8 cellular contexts compared by ENCODE assay signal in the genomic region with DNA sequence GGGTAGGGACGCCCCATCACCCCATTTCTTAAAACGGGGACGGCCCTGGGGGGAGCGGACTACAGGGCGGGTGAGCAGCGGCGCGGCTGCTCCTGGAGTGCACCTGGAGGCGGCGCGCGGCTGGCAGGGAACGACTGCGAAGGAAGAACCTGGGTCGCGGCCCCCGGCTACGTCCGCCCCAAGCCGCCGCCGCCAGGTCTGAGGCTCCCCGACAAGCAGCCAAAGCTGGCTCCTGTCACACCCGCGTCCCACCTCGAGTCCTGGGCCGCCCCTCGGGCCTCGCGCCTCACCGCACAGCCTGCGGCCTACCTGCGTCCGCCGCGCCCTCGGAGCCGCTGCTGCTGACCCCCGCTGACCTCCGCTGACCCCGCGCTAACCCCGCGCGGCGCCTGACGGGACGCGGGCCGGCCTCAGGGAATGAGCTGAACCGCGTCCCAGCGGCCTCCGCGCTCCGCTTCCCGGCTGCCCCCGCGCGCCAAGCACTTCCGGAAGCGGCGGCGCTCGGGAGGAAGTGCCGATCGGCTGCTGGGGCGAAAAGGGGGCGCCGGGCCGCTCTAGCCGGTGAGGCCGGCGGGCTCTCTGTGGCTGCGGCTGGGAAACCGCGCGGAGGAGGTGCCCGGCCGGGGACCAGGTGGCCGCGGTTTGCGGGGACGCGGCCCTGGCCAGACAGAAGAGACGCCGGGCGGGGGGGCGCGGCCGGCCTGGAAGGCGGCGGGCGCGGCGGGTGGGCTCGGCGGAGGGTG. TPM values are rescaled to one million over a fixed set of nuclear protein-coding genes. Genes with fewer than 3 reads are reported as not detected.
DNase-seq lines count a peak whose midpoint lies in the region; ATAC-seq and TF ChIP-seq lines count a peak whose summit lies in the region.

A gene with protein sequence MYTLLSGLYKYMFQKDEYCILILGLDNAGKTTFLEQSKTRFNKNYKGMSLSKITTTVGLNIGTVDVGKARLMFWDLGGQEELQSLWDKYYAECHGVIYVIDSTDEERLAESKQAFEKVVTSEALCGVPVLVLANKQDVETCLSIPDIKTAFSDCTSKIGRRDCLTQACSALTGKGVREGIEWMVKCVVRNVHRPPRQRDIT (minus strand): TSS at position 419 of the 743 bp plus-strand sequence. CDS start 885 bp downstream, outside the sequence.
A gene with protein sequence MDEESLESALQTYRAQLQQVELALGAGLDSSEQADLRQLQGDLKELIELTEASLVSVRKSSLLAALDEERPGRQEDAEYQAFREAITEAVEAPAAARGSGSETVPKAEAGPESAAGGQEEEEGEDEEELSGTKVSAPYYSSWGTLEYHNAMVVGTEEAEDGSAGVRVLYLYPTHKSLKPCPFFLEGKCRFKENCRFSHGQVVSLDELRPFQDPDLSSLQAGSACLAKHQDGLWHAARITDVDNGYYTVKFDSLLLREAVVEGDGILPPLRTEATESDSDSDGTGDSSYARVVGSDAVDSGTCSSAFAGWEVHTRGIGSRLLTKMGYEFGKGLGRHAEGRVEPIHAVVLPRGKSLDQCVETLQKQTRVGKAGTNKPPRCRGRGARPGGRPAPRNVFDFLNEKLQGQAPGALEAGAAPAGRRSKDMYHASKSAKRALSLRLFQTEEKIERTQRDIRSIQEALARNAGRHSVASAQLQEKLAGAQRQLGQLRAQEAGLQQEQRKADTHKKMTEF (plus strand): TSS at position 482 of the 743 bp plus-strand sequence. CDS start 542 bp downstream, outside the sequence.

- H3K36me3 ChIP-seq in HEK293 (ENCODE audit: control insufficient read depth in 2 of 2, insufficient read depth in 1 of 2, low read length in 2 of 2) (peaks cover 31 to 74% of the 10 kb centered on the region in 2 experiments), suprapubic skin (peaks cover 61% of the 10 kb centered on the region)

- WGBS in suprapubic skin = no CpG with 5 or more reads among the region's 98 CpGs

- no peak for TF ChIP-seq EP300 in suprapubic skin (IDR thresholded peaks at IDR 0.05)

- H3K4me1 ChIP-seq in HEK293 (ENCODE audit: control insufficient read depth, insufficient read depth, low read length) (0 out of 2 replicates have a peak, but pooled peaks cover 3% of the 10 kb centered on the region), suprapubic skin (peaks cover 26% of the 10 kb centered on the region)

- CTCF ChIA-PET in HEK293 (lab: Yijun Ruan, JAX) = interaction anchor here (0.6 to 1.4 kb wide), 4 partner anchors 70 to 214 kb away, joined by 3 to 4 read pairs (median 4); no protein-coding TSS in a partner anchor

- POLR2A ChIA-PET in HEK293 (lab: Yijun Ruan, JAX) = interaction anchor here (0.6 to 3.3 kb wide), 17 partner anchors 9 to 273 kb away, joined by 3 to 16 read pairs (median 6); a partner anchor contains a TSS

- TF ChIP-seq POLR2A in NB4 (IDR thresholded peaks at IDR 0.05; ENCODE audit: extremely low read depth, insufficient read length) (no peak), suprapubic skin (IDR thresholded peaks at IDR 0.05) (peak in 1 of 2 donors; percentile 32)

- peak within 1 kb of the TSS; percentile 81 for H3K4me3 ChIP-seq in HEK293 (ENCODE audit: low read depth, low read length)
- peak within 1 kb of the TSS; percentile 83 for H3K4me3 ChIP-seq in NB4 (ENCODE audit: low read depth, low read length)
- H3K4me3 ChIP-seq in suprapubic skin = peak within 1 kb of the TSS; percentile 94

- no peaks in the 10 kb centered on the region for H3K27me3 ChIP-seq in suprapubic skin

- DNase-seq in GDM1 (lab: John Stamatoyannopoulos, UW) (peak; percentile 87), NB4 (ENCODE audit: low read depth) (peak; percentile 97), glomerular endothelial cell (ENCODE audit: extremely low read depth, low read depth, low spot score) (no peak), occipital lobe (lab: John Stamatoyannopoulos, UW) (peak; percentile 87), suprapubic skin (ENCODE audit: low spot score in 2 of 2) (peak; percentile 89 to 92)
- peak; percentile 88 for DNase-seq in activated naive CD4-positive, alpha-beta T cell treated with anti-CD3 and anti-CD28 coated beads, Interleukin-2, amount 50 U/mL, for 16 hours

- TF ChIP-seq CTCF in HEK293 (tag by site-specific recombination; IDR thresholded peaks at IDR 0.05) (no peak), NB4 (IDR thresholded peaks at IDR 0.05; ENCODE audit: low read depth, low read length) (no peak), suprapubic skin (IDR thresholded peaks at IDR 0.05) (no peak)

- H3K9me3 ChIP-seq in HEK293 (ENCODE audit: control insufficient read depth, insufficient read depth, low read depth, low read length) = no peaks in the 10 kb centered on the region
- H3K9me3 ChIP-seq in suprapubic skin = no peaks in the 10 kb centered on the region

- ATAC-seq in SK-N-SH treated with all-trans-retinoic acid at 6 μM for 48 hours = peak; percentile 93

- peak within 1 kb of the TSS; percentile 71 for H3K27ac ChIP-seq in HEK293 (ENCODE audit: extremely low read depth, low read depth, low read length)
- peak within 1 kb of the TSS; percentile 94 for H3K27ac ChIP-seq in suprapubic skin

TF ChIP-seq in HEK293, 187 proteins besides CTCF, POLR2A, EP300 and RAD21 (continues in another document):
- TF ChIP-seq, protein P1, sequence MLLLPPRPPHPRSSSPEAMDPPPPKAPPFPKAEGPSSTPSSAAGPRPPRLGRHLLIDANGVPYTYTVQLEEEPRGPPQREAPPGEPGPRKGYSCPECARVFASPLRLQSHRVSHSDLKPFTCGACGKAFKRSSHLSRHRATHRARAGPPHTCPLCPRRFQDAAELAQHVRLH (tag by site-specific recombination; IDR thresholded peaks at IDR 0.05) = peak; percentile 29; the same call in 1 of the 2 replicates
- TF ChIP-seq, protein P2, sequence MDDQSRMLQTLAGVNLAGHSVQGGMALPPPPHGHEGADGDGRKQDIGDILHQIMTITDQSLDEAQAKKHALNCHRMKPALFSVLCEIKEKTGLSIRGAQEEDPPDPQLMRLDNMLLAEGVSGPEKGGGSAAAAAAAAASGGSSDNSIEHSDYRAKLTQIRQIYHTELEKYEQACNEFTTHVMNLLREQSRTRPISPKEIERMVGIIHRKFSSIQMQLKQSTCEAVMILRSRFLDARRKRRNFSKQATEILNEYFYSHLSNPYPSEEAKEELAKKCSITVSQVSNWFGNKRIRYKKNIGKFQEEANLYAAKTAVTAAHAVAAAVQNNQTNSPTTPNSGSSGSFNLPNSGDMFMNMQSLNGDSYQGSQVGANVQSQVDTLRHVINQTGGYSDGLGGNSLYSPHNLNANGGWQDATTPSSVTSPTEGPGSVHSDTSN (CRISPR knock-in tag; IDR thresholded peaks at IDR 0.05) = peak; percentile 84
- TF ChIP-seq BCL11A (tag by site-specific recombination; IDR thresholded peaks at IDR 0.05; ENCODE audit: low read depth) (peak; percentile 84), ZNF76 (tag by site-specific recombination; IDR thresholded peaks at IDR 0.05; ENCODE audit: borderline replicate concordance, low read depth) (peak; percentile 99)
- TF ChIP-seq, protein P3, sequence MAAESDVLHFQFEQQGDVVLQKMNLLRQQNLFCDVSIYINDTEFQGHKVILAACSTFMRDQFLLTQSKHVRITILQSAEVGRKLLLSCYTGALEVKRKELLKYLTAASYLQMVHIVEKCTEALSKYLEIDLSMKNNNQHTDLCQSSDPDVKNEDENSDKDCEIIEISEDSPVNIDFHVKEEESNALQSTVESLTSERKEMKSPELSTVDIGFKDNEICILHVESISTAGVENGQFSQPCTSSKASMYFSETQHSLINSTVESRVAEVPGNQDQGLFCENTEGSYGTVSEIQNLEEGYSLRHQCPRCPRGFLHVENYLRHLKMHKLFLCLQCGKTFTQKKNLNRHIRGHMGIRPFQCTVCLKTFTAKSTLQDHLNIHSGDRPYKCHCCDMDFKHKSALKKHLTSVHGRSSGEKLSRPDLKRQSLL (tag by site-specific recombination; IDR thresholded peaks at IDR 0.05) = 0 out of 2 replicates have a peak, but pooled peaks have one; percentile 19

TF ChIP-seq in SK-N-SH treated with all-trans-retinoic acid at 6 μM for 48 hours, 23 proteins besides CTCF, POLR2A, EP300 and RAD21:
- no peak for TF ChIP-seq TOX (CRISPR knock-in tag; IDR thresholded peaks at IDR 0.05; ENCODE audit: borderline replicate concordance)
- TF ChIP-seq, protein P4, sequence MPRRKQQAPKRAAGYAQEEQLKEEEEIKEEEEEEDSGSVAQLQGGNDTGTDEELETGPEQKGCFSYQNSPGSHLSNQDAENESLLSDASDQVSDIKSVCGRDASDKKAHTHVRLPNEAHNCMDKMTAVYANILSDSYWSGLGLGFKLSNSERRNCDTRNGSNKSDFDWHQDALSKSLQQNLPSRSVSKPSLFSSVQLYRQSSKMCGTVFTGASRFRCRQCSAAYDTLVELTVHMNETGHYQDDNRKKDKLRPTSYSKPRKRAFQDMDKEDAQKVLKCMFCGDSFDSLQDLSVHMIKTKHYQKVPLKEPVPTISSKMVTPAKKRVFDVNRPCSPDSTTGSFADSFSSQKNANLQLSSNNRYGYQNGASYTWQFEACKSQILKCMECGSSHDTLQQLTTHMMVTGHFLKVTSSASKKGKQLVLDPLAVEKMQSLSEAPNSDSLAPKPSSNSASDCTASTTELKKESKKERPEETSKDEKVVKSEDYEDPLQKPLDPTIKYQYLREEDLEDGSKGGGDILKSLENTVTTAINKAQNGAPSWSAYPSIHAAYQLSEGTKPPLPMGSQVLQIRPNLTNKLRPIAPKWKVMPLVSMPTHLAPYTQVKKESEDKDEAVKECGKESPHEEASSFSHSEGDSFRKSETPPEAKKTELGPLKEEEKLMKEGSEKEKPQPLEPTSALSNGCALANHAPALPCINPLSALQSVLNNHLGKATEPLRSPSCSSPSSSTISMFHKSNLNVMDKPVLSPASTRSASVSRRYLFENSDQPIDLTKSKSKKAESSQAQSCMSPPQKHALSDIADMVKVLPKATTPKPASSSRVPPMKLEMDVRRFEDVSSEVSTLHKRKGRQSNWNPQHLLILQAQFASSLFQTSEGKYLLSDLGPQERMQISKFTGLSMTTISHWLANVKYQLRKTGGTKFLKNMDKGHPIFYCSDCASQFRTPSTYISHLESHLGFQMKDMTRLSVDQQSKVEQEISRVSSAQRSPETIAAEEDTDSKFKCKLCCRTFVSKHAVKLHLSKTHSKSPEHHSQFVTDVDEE (CRISPR knock-in tag; IDR thresholded peaks at IDR 0.05) = 0 out of 2 replicates have a peak, but pooled peaks have one; percentile 7

RNA-seq across cellular contexts. Expression of the first gene that starts in this region (rescaled TPM):
- total RNA-seq in glomerular endothelial cell (41.8 and 55.7 TPM in 2 replicates), occipital lobe (15.6 TPM), suprapubic skin (10 to 100 TPM; 22.1 to 31.9 (median 27.6) TPM)

RNA-seq across cellular contexts. Expression of the second gene that starts in this region (rescaled TPM):
- total RNA-seq in glomerular endothelial cell (32.3 and 40.9 TPM in 2 replicates), occipital lobe (7.3 TPM), suprapubic skin (10 to 100 TPM; 21.7 to 25.8 (median 23.3) TPM)
